In the genomic region with DNA sequence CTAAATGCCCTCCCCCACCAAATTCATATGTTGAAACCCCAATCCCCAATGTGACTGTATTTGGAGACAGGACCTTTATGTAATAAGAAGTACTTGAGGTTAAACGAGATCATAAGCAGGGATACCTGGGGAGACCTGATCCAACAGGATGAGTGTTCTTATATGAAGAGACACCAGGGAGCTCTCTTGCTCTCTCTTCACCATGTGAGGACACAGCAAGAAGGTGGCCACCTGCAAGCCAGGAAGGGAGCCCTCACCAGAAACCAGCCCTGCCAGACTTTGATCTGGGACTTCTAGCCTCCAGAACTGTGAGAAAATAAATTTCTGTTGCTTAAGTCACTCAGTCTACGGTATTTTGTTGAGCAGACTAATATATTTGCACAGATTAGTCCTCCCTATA, we compare ENCODE assay signal across 30 cellular contexts.
"Had no signal": no experiment of that assay in that cellular context is flagged by ENCODE, and none has a peak within 500 bp of the region (broad histone marks: within the 10 kb centered on the region; RNA-seq: fewer than 3 reads in every experiment).

No MANE protein-coding gene starts in this region.

- H3K36me3 ChIP-seq: ascending aorta, cardiac muscle cell, SJCRH30 had no signal

- H3K4me1 Mint-ChIP-seq: activated naive CD8-positive, alpha-beta T cell treated with anti-CD3 and anti-CD28 coated beads for 36 hours; activated T-helper 17 cell treated with anti-CD3 and anti-CD28 coated beads, Interleukin-2, amount 50 U/mL, for 72 hours; central memory CD8-positive, alpha-beta T cell had no signal

- H3K4me3 ChIP-seq: ascending aorta, cardiac muscle cell, SJCRH30, SK-N-MC had no signal

- DNase-seq: activated CD4-positive, alpha-beta T cell treated with anti-CD3 and anti-CD28 coated beads, Interleukin-2, amount 10 ng/mL, durations not matched to agents 24 days and 14 days; activated CD4-positive, alpha-beta T cell treated with anti-CD3 and anti-CD28 coated beads, Interleukin-2, amount 50 U/mL, for 4 hours; activated CD8-positive, alpha-beta T cell treated with anti-CD3 and anti-CD28 coated beads for 36 hours; activated effector memory CD4-positive, alpha-beta T cell treated with anti-CD3 and anti-CD28 coated beads, Interleukin-2, amount 50 U/mL, for 16 hours; activated naive CD4-positive, alpha-beta T cell; activated naive CD4-positive, alpha-beta T cell treated with anti-CD3 and anti-CD28 coated beads, Interleukin-2, amount 50 U/mL, for 16 hours; activated naive CD8-positive, alpha-beta T cell treated with anti-CD3 and anti-CD28 coated beads for 36 hours; activated T-cell treated with anti-CD3 and anti-CD28 coated beads, Interleukin-2, amount 50 U/mL, for 1 hour; activated T-cell treated with anti-CD3 and anti-CD28 coated beads, Interleukin-2, amount 50 U/mL, for 72 hours; amygdala; NCI-H1092 treated with DMSO at 0.1 percent for 48 hours; NCI-H1417; NCI-H146; NCI-H187; NCI-H2029 treated with DMSO at 0.1 percent for 48 hours; NCI-H2107; NCI-H226; NCI-H446 treated with DMSO at 0.1 percent for 48 hours; NCI-H524; NCI-H69; NCI-H82; SHP77; SJCRH30 had no signal

- H3K27ac Mint-ChIP-seq: activated CD4-positive, alpha-beta T cell treated with anti-CD3 and anti-CD28 coated beads, Interleukin-2, amount 10 ng/mL, durations not matched to agents 24 days and 14 days; activated CD8-positive, alpha-beta T cell treated with anti-CD3 and anti-CD28 coated beads for 36 hours; activated naive CD8-positive, alpha-beta T cell treated with anti-CD3 and anti-CD28 coated beads for 36 hours; activated T-cell treated with anti-CD3 and anti-CD28 coated beads, Interleukin-2, amount 50 U/mL, for 72 hours; activated T-helper 17 cell treated with anti-CD3 and anti-CD28 coated beads, Interleukin-2, amount 50 U/mL, for 72 hours; T-helper 1 cell treated with Interleukin-12 subunit alpha and Interleukin-12 subunit beta and Interleukin-4 antibody, amounts not matched to agents 30 μg/mL and 1 μg/mL, for 36 hours; T-helper 2 cell treated with Interferon-gamma antibody and Interleukin-4, amounts not matched to agents 5 μg/mL and 100 μg/mL, for 36 hours had no signal

- H3K27ac ChIP-seq: ascending aorta, cardiac muscle cell, SJCRH30, SK-N-MC had no signal

- ATAC-seq: activated CD8-positive, alpha-beta T cell treated with anti-CD3 and anti-CD28 coated beads for 36 hours; activated T-cell treated with anti-CD3 and anti-CD28 coated beads, Interleukin-2, amount 50 U/mL, for 72 hours; activated T-helper 17 cell treated with anti-CD3 and anti-CD28 coated beads, Interleukin-2, amount 50 U/mL, for 72 hours had no signal

- H3K9me3 ChIP-seq: SJCRH30 had no signal

- H3K27me3 ChIP-seq: ascending aorta, cardiac muscle cell, SJCRH30 had no signal

- H3K4me3 Mint-ChIP-seq: activated CD4-positive, alpha-beta T cell treated with anti-CD3 and anti-CD28 coated beads, Interleukin-2, amount 10 ng/mL, durations not matched to agents 24 days and 14 days; activated CD8-positive, alpha-beta T cell treated with anti-CD3 and anti-CD28 coated beads for 36 hours; activated naive CD8-positive, alpha-beta T cell treated with anti-CD3 and anti-CD28 coated beads for 36 hours; activated T-cell treated with anti-CD3 and anti-CD28 coated beads, Interleukin-2, amount 50 U/mL, for 72 hours; activated T-helper 17 cell treated with anti-CD3 and anti-CD28 coated beads, Interleukin-2, amount 50 U/mL, for 72 hours; central memory CD8-positive, alpha-beta T cell; T-helper 1 cell treated with Interleukin-12 subunit alpha and Interleukin-12 subunit beta and Interleukin-4 antibody, amounts not matched to agents 30 μg/mL and 1 μg/mL, for 36 hours; T-helper 2 cell treated with Interferon-gamma antibody and Interleukin-4, amounts not matched to agents 5 μg/mL and 100 μg/mL, for 36 hours had no signal

- H3K9me3 Mint-ChIP-seq: activated CD4-positive, alpha-beta T cell treated with anti-CD3 and anti-CD28 coated beads, Interleukin-2, amount 10 ng/mL, durations not matched to agents 24 days and 14 days; activated CD8-positive, alpha-beta T cell treated with anti-CD3 and anti-CD28 coated beads for 36 hours had no signal
